In genomic region chr7:66456431-66456830, GRCh38 we compare ENCODE assay signal across 5 cellular contexts.
A peak's percentile ranks its signal among the peaks of the same experiment; 100 is the strongest.
DNase-seq lines count a peak whose midpoint lies in the region; ATAC-seq and TF ChIP-seq lines count a peak whose summit lies in the region.
"Not testable (repeated sequence)": the region's sequence is repeated elsewhere in the genome, so short reads cannot be mapped to it uniquely, and the experiment has no call there.

No MANE protein-coding gene starts in this region.

- H3K4me2 ChIP-seq in neuronal stem cell (ENCODE audit: insufficient read depth, low read length, poor library complexity, severe bottlenecking) = not testable (repeated sequence)

- intact Hi-C loops in right lobe of liver (cut with DNase I) = not testable (repeated sequence)

- peaks cover 2 to 21% (median 8%) of the 10 kb centered on the region in 4 donors for H3K4me1 ChIP-seq in liver (ENCODE audit: control insufficient read depth in 4 of 4, insufficient read depth in 4 of 4, low read length in 3 of 4)
- peaks cover 0 to 10% (median 2%) of the 10 kb centered on the region in 4 donors for H3K4me1 ChIP-seq in right lobe of liver
- H3K4me1 ChIP-seq in neuronal stem cell (ENCODE audit: control insufficient read depth in 2 of 2, insufficient read depth in 1 of 2, low read depth in 1 of 2, low read length in 2 of 2) = not testable (repeated sequence)

- not testable (repeated sequence) for H3K18ac ChIP-seq in neuronal stem cell (ENCODE audit: low read length)

- not testable (repeated sequence) for H2BK5ac ChIP-seq in neuronal stem cell (ENCODE audit: low read length)

- not testable (repeated sequence) for TF ChIP-seq CTCF in liver (IDR thresholded peaks at IDR 0.05; ENCODE audit: low read depth, low read length, missing input control); right lobe of liver (IDR thresholded peaks at IDR 0.05)

- H3K27me3 ChIP-seq in liver (ENCODE audit: control insufficient read depth in 4 of 4, insufficient read depth in 4 of 4, low read length in 3 of 4); right lobe of liver; neuronal stem cell (ENCODE audit: control insufficient read depth in 3 of 3, insufficient read depth in 3 of 3, low read depth in 1 of 3, low read length in 3 of 3): not testable (repeated sequence)

- 37% methylated on average over 2 of the region's 2 CpGs for WGBS in liver
- WGBS in right lobe of liver (ENCODE audit: insufficient coverage, low coverage, low lambda C conversion rate, missing lambda C conversion rate) = 34% methylated on average over 2 of the region's 2 CpGs
- WGBS in neuronal stem cell (ENCODE audit: extremely low coverage in 2 of 2, insufficient read length in 2 of 2, insufficient replicate concordance in 1 of 2), 2 donors = no CpG with 5 or more reads among the region's 2 CpGs

- peak overlapping the region in 1 of 2 donors; percentile 34 for H3K9ac ChIP-seq in liver (ENCODE audit: low read depth in 1 of 2, low read length in 2 of 2)
- H3K9ac ChIP-seq in neuronal stem cell (ENCODE audit: low read depth, low read length, poor library complexity) = not testable (repeated sequence)

- H3K14ac ChIP-seq in neuronal stem cell (ENCODE audit: low read length) = not testable (repeated sequence)

- H2BK15ac ChIP-seq in neuronal stem cell (ENCODE audit: low read length) = not testable (repeated sequence)

- H2AK5ac ChIP-seq in neuronal stem cell (ENCODE audit: low read depth, low read length) = not testable (repeated sequence)

- H3K4ac ChIP-seq in neuronal stem cell (ENCODE audit: low read length) = not testable (repeated sequence)

- H4K8ac ChIP-seq in neuronal stem cell (ENCODE audit: low read depth, low read length) = peak overlapping the region; percentile 43

- ATAC-seq in left lobe of liver (peak; percentile 85), right lobe of liver (peak; percentile 42 to 89 (median 85))

- H2BK12ac ChIP-seq in neuronal stem cell (ENCODE audit: low read length) = not testable (repeated sequence)

- TF ChIP-seq RAD21 in liver (IDR thresholded peaks at IDR 0.05) = peak; percentile 35

- H3K36me3 ChIP-seq in liver (ENCODE audit: control insufficient read depth in 4 of 4, insufficient read depth in 3 of 4, low read depth in 1 of 4, low read length in 3 of 4); right lobe of liver; neuronal stem cell (replicated peaks in 1 of 2; ENCODE audit: control insufficient read depth in 2 of 2, insufficient read depth in 2 of 2, low read length in 2 of 2): not testable (repeated sequence)

- H3K9me3 ChIP-seq in liver (ENCODE audit: control insufficient read depth in 4 of 4, low read length in 3 of 4); right lobe of liver; neuronal stem cell (replicated peaks in 1 of 2; ENCODE audit: control insufficient read depth in 2 of 2, insufficient read depth in 1 of 2, low read depth in 1 of 2, low read length in 2 of 2): not testable (repeated sequence)

- not testable (repeated sequence) for H2AFZ ChIP-seq in neuronal stem cell (ENCODE audit: low read length)

- H3K4me3 ChIP-seq in liver (ENCODE audit: low read depth in 1 of 3, low read length in 3 of 3); right lobe of liver; neuronal stem cell (ENCODE audit: low read length in 2 of 2): not testable (repeated sequence)

- H3K23ac ChIP-seq in neuronal stem cell (ENCODE audit: low read depth, low read length, poor library complexity) = not testable (repeated sequence)

- H2BK120ac ChIP-seq in neuronal stem cell (ENCODE audit: low read depth, low read length) = not testable (repeated sequence)

- not testable (repeated sequence) for TF ChIP-seq POLR2A in right lobe of liver (IDR thresholded peaks at IDR 0.05)

- not testable (repeated sequence) for H4K91ac ChIP-seq in neuronal stem cell (ENCODE audit: low read depth, low read length, poor library complexity)

- H3K27ac ChIP-seq in liver (ENCODE audit: low read depth in 1 of 2, low read length in 2 of 2) (peak overlapping the region; percentile 54 to 73), right lobe of liver (peak overlapping the region in 2 of 3 donors; percentile 51 to 61)
- not testable (repeated sequence) for H3K27ac ChIP-seq in neuronal stem cell (replicated peaks; ENCODE audit: low read length)

- H3K79me1 ChIP-seq in neuronal stem cell (ENCODE audit: low read depth, low read length) = not testable (repeated sequence)

- DNase-seq in left kidney (ENCODE audit: low read depth, low spot score) = peak; percentile 9
- DNase-seq in left lobe of liver (ENCODE audit: low spot score) = peak; percentile 65
- DNase-seq in right lobe of liver = peak in 1 of 3 donors; percentile 66
- not testable (repeated sequence) for DNase-seq in neuronal stem cell (ENCODE audit: low spot score)

TF ChIP-seq in liver, 16 proteins besides CTCF, POLR2A, EP300 and RAD21:
- TF ChIP-seq TAF1 (conservative IDR thresholded peaks at IDR 0.05) (peak; percentile 43), HNF4A (conservative IDR thresholded peaks at IDR 0.05) (peak; percentile 78 to 89), ZBTB33 (IDR thresholded peaks at IDR 0.05) (peak; percentile 29), JUND (IDR thresholded peaks at IDR 0.05) (peak in 1 of 2 donors; percentile 55), SP1 (IDR thresholded peaks at IDR 0.05) (peak; percentile 93), MAX (IDR thresholded peaks at IDR 0.05) (peak; percentile 41), FOXA2 (IDR thresholded peaks at IDR 0.05) (peak; percentile 32), YY1 (IDR thresholded peaks at IDR 0.05) (peak; percentile 48), REST (IDR thresholded peaks at IDR 0.05) (peak; percentile 64), RXRA (IDR thresholded peaks at IDR 0.05) (peak; percentile 85 to 87)
TF ChIP-seq in liver: peak in this region for 10; not testable (repeated sequence) for 6.
